8 cellular contexts compared by ENCODE assay signal in genomic region chr3:170357176-170357919, GRCh38. TPM values are rescaled to one million over a fixed set of nuclear protein-coding genes. Genes with fewer than 3 reads are reported as not detected.
DNase-seq lines count a peak whose midpoint lies in the region; ATAC-seq and TF ChIP-seq lines count a peak whose summit lies in the region.

Gene SKIL, plus strand, starts transcription at chr3:170357715. Its CDS starts 2,617 bp downstream, at chr3:170360332.

- H3K9me3 ChIP-seq in T-helper 17 cell (ENCODE audit: control insufficient read depth, low read length, poor library complexity, severe bottlenecking): no peaks in the 10 kb centered on the region
- H3K9me3 ChIP-seq in left ventricle myocardium inferior (replicated peaks): no peaks in the 10 kb centered on the region
- no peaks in the 10 kb centered on the region for H3K9me3 ChIP-seq in psoas muscle

- WGBS in psoas muscle, 3 donors: 0 to 1% (median 0%) methylated on average over 28 to 103 of the region's 110 CpGs
- under 1% methylated on average over 108 of the region's 110 CpGs for WGBS in urinary bladder

- intact Hi-C loops in left ventricle myocardium inferior (cut with micrococcal nuclease) (no loop called here), psoas muscle (cut with DNase I) (loop anchor here (5.0 to 10.0 kb wide), 4 partner anchors 40 to 593 kb away; partner anchors contain the start of genes PRKCI (in 2 of the 2), ACTRT3 (in 1 of the 2) and TERC (in 1 of the 2))

- TF ChIP-seq CTCF in left ventricle myocardium inferior (IDR thresholded peaks at IDR 0.05; ENCODE audit: borderline replicate concordance) (no peak), psoas muscle (IDR thresholded peaks at IDR 0.05) (peak; percentile 31)

- DNase-seq in NCI-H1694 treated with DMSO at 0.1 percent for 48 hours (lab: John Stamatoyannopoulos, UW) (peak; percentile 81), T-helper 17 cell (peak; percentile 95 to 97 (median 96)), amygdala (lab: John Stamatoyannopoulos, UW) (peak; percentile 30 to 96 (median 88)), left ventricle myocardium inferior (peak; percentile 98), psoas muscle (peak; percentile 98 to 99)

- H3K36me3 ChIP-seq in left ventricle myocardium inferior: peaks cover 19% of the 10 kb centered on the region
- peaks cover 0 to 12% of the 10 kb centered on the region in 2 donors for H3K36me3 ChIP-seq in psoas muscle (ENCODE audit: insufficient read depth in 1 of 2, low read depth in 1 of 2)
- H3K36me3 ChIP-seq in urinary bladder (ENCODE audit: insufficient read depth): no peaks in the 10 kb centered on the region

- H3K4me3 Mint-ChIP-seq in T-helper 17 cell: peak within 1 kb of the TSS; percentile 95

- H3K27ac Mint-ChIP-seq in T-helper 17 cell: peak within 1 kb of the TSS; percentile 95

- ATAC-seq in GM18499 (IDR thresholded peaks at IDR 0.05; ENCODE audit: insufficient read depth, unreplicated experiment) (peak; percentile 33), HG02938 (IDR thresholded peaks at IDR 0.05; ENCODE audit: unreplicated experiment) (peak; percentile 56), T-helper 17 cell (peak; percentile 80), psoas muscle (peak; percentile 85 to 88 (median 86))

- peak within 1 kb of the TSS; percentile 91 for H3K4me3 ChIP-seq in left ventricle myocardium inferior
- H3K4me3 ChIP-seq in psoas muscle: peak within 1 kb of the TSS; percentile 82
- peak within 1 kb of the TSS; percentile 85 for H3K4me3 ChIP-seq in urinary bladder (ENCODE audit: low read depth, low read length)

- H3K27me3 Mint-ChIP-seq in T-helper 17 cell: no peaks in the 10 kb centered on the region

- peaks cover 38% of the 10 kb centered on the region for H3K4me1 Mint-ChIP-seq in T-helper 17 cell

- H3K27ac ChIP-seq in left ventricle myocardium inferior (replicated peaks) (peak within 1 kb of the TSS; percentile 98), psoas muscle (peak within 1 kb of the TSS; percentile 93), urinary bladder (ENCODE audit: low read depth) (peak within 1 kb of the TSS; percentile 98)

- no peaks in the 10 kb centered on the region for H3K27me3 ChIP-seq in left ventricle myocardium inferior (ENCODE audit: low read depth)
- H3K27me3 ChIP-seq in psoas muscle (ENCODE audit: insufficient read depth in 3 of 3, low read length in 2 of 3): no peaks in the 10 kb centered on the region

- H3K36me3 Mint-ChIP-seq in T-helper 17 cell (ENCODE audit: low read depth): peaks cover 5% of the 10 kb centered on the region

- peaks cover 62% of the 10 kb centered on the region for H3K4me1 ChIP-seq in left ventricle myocardium inferior
- H3K4me1 ChIP-seq in psoas muscle: peaks cover 28% of the 10 kb centered on the region
- H3K4me1 ChIP-seq in urinary bladder (ENCODE audit: insufficient read depth): no peaks in the 10 kb centered on the region

RNA-seq across cellular contexts. Expression of gene SKIL, which starts in this region (rescaled TPM):
- 10 to 100 TPM; 49.4 to 59.8 TPM for total RNA-seq in T-helper 17 cell
- total RNA-seq in left ventricle myocardium inferior: 21.5 TPM
- 10 to 100 TPM; 30.1 to 46.6 (median 40.2) TPM for total RNA-seq in psoas muscle
- 10 to 100 TPM in 2 of 3 donors, 1 to 10 TPM in 1; 7.3 to 15.9 (median 14.0) TPM for polyA plus RNA-seq in psoas muscle
- 124 TPM for total RNA-seq in urinary bladder
- 10.7 TPM for polyA plus RNA-seq in urinary bladder

Comparison
In these comparisons a context has a peak if more than half of its experiments do, and no peak if none do; other contexts are left out.
1. Peak in every context shown above with its lines: DNase-seq, ATAC-seq, H3K4me3 ChIP-seq and H3K27ac ChIP-seq.
2. ATAC-seq: peak in every context shown above with its lines; median percentile 86 in psoas muscle; 80 in T-helper 17 cell; 56 in HG02938; 33 in GM18499.